Comparison of ENCODE assay signal across 13 cellular contexts in the genomic region with DNA sequence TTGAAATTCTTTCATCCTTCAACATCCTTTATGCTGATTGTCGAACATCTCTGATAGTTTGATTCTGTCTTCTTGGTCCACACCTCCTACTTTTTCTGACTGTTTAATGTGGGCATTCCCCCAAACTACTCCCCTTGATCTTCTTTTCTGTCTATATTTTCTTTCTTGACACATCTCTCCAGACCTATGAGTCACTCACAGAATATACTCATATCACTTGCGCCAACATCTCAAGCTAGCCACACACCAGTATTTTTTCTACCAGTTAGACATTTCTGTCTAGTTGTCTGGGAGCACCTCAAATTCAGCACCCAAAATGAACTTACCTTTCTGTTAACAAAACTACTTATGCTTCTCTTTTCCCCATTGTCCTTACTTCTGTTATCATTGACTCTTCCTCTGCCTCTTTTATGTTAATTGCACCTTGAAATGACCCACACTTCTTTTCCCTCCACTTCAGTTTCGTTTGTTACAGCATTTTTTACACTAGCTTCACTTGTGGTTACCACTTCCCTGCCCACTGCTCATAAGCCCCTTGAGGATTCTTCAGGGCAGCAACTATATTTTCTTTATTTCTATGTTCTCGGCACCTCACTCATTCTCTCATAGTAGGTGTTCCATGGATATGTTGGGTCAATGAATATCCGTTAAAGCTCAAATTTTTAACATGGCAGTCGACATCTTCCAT. TPM values are rescaled to one million over a fixed set of nuclear protein-coding genes. Genes with fewer than 3 reads are reported as not detected.
DNase-seq lines count a peak whose midpoint lies in the region; ATAC-seq lines count a peak whose summit lies in the region.
"Had no signal": no experiment of that assay in that cellular context is flagged by ENCODE, and none has a peak within 500 bp of the region (broad histone marks: within the 10 kb centered on the region; RNA-seq: fewer than 3 reads in every experiment).

No MANE protein-coding gene starts in this region.

- intact Hi-C loops in cardiac septum (cut with DNase I) (no loop called here), posterior cingulate gyrus (cut with DNase I) (no loop called here)

- DNase-seq in MV-4-11 (lab: John Stamatoyannopoulos, UW) (peak; percentile 54), kidney tubule cell (ENCODE audit: low spot score) (peak; percentile 30), Ammon's horn (ENCODE audit: low spot score) (no peak), cardiac septum (ENCODE audit: low spot score) (no peak), posterior cingulate gyrus (no peak), NCI-H2227 (lab: John Stamatoyannopoulos, UW; ENCODE audit: unreplicated experiment) (no peak)
- DNase-seq: body of pancreas, DMS53, NCI-H2171, sigmoid colon had no signal

- ATAC-seq in GM19025 (IDR thresholded peaks at IDR 0.05; ENCODE audit: low read depth, unreplicated experiment) (peak; percentile 50), HG02642 (IDR thresholded peaks at IDR 0.05; ENCODE audit: poor library complexity, unreplicated experiment) (peak; percentile 66)
- ATAC-seq: body of pancreas had no signal

RNA-seq across cellular contexts. Expression of gene TSHR, which starts 33.5 kb away (rescaled TPM):
- not detected for total RNA-seq in cardiac septum
- total RNA-seq: body of pancreas, sigmoid colon, SK-MEL-5 had no signal

RNA-seq across cellular contexts. Expression of gene CEP128, which starts 47.3 kb away (rescaled TPM):
- 3.0 TPM for total RNA-seq in cardiac septum

Comparison
In these comparisons a context has a peak if more than half of its experiments do, and no peak if none do; other contexts are left out.
1. DNase-seq: peak in MV-4-11 (single experiment) and kidney tubule cell (single experiment); none in Ammon's horn (single experiment), cardiac septum (single experiment), posterior cingulate gyrus (0 of 10) and NCI-H2227 (single experiment).